ENCODE assay signal across 27 cellular contexts in the genomic region with DNA sequence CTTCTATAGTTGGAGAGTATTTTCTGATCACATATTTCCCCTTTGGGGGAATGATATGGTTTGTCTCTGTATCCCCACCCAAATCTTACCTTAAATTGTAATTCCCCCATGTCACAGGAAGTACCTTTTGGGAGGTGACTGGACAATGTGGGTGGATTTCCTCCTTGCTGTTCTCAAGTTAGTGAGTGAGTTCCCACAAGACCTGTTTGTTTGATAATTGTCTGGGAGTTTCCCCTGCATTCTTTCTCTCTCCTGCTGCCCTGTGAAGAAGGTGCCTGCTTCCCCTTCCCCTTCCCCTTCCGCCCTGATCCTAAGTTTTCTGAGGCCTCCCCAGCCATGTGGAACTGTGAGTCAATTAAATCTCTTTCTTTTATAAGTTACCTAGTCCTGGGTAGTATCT.
"Had no signal": no experiment of that assay in that cellular context is flagged by ENCODE, and none has a peak within 500 bp of the region (broad histone marks: within the 10 kb centered on the region; RNA-seq: fewer than 3 reads in every experiment).

No MANE protein-coding gene starts in this region.

- H3K27me3 Mint-ChIP-seq: naive B cell; natural killer cell treated with Interleukin-12 subunit alpha and Interleukin-12 subunit beta and Interleukin-15 and Interleukin-18, amount 100 ng/mL, for 72 hours; stimulated activated naive CD8-positive, alpha-beta T cell treated with anti-CD3 and anti-CD28 coated beads, Interleukin-15, amount 100 ng/mL, for 72 hours had no signal

- H3K27ac ChIP-seq: dorsolateral prefrontal cortex, esophagus squamous epithelium, neutrophil, pancreas, right lobe of liver, suprapubic skin, transverse colon, upper lobe of right lung, uterus had no signal

- H3K9me3 Mint-ChIP-seq: neural crest cell had no signal

- H3K27me3 ChIP-seq: dorsolateral prefrontal cortex, esophagus squamous epithelium, neutrophil, pancreas, right lobe of liver, suprapubic skin, transverse colon, upper lobe of right lung, uterus had no signal

- H3K4me3 ChIP-seq: dorsolateral prefrontal cortex, esophagus squamous epithelium, lung, mucosa of descending colon, pancreas, right lobe of liver, suprapubic skin, transverse colon, upper lobe of right lung, uterus had no signal

- FAIRE-seq: pancreas, small intestine had no signal

- H3K4me1 ChIP-seq: esophagus squamous epithelium, pancreas, right lobe of liver, suprapubic skin, transverse colon, upper lobe of right lung, uterus had no signal

- DNase-seq: dorsolateral prefrontal cortex; effector CD4-positive, alpha-beta T cell; erythroblast; esophagus squamous epithelium; hypothalamus; immature natural killer cell; islet precursor cell; mesenchymal stem cell; mucosa of descending colon; naive B cell; pancreas; right lobe of liver; small intestine; stimulated activated CD4-positive, alpha-beta T cell treated with anti-CD3 and anti-CD28 coated beads, Interleukin-15, amount 100 ng/mL, for 24 hours; stimulated activated CD4-positive, alpha-beta T cell treated with anti-CD3 and anti-CD28 coated beads, Interleukin-2, amount 100 ng/mL, for 48 hours; stimulated activated CD8-positive, alpha-beta memory T cell treated with anti-CD3 and anti-CD28 coated beads, Interleukin-4, amount 100 ng/mL, for 48 hours; stimulated activated naive CD4-positive, alpha-beta T cell; stimulated activated naive CD8-positive, alpha-beta T cell treated with anti-CD3 and anti-CD28 coated beads, Interleukin-15, amount 100 ng/mL, for 72 hours; transverse colon; upper lobe of right lung; uterus had no signal

- H3K36me3 Mint-ChIP-seq: mesothelial cell of epicardium; natural killer cell treated with Interleukin-12 subunit alpha and Interleukin-12 subunit beta and Interleukin-15 and Interleukin-18, amount 100 ng/mL, for 72 hours had no signal

- H3K27ac Mint-ChIP-seq: immature natural killer cell; mesothelial cell of epicardium; natural killer cell treated with Interleukin-12 subunit alpha and Interleukin-12 subunit beta and Interleukin-15 and Interleukin-18, amount 100 ng/mL, for 72 hours; stimulated activated naive CD8-positive, alpha-beta T cell treated with anti-CD3 and anti-CD28 coated beads, Interleukin-15, amount 100 ng/mL, for 72 hours had no signal

- H3K4me3 Mint-ChIP-seq: immature natural killer cell; mesothelial cell of epicardium; naive B cell; natural killer cell treated with Interleukin-12 subunit alpha and Interleukin-12 subunit beta and Interleukin-15 and Interleukin-18, amount 100 ng/mL, for 72 hours; neural crest cell; stimulated activated naive CD8-positive, alpha-beta T cell treated with anti-CD3 and anti-CD28 coated beads, Interleukin-15, amount 100 ng/mL, for 72 hours had no signal

- H3K36me3 ChIP-seq: esophagus squamous epithelium, neutrophil, pancreas, right lobe of liver, suprapubic skin, transverse colon, upper lobe of right lung, uterus had no signal

- H3K9me3 ChIP-seq: esophagus squamous epithelium, mucosa of descending colon, neutrophil, pancreas, right lobe of liver, suprapubic skin, transverse colon, upper lobe of right lung, uterus had no signal

- H3K4me1 Mint-ChIP-seq: immature natural killer cell, mesothelial cell of epicardium, naive B cell, neural crest cell had no signal
